Comparison of ENCODE assay signal across 7 cellular contexts in the genomic region with DNA sequence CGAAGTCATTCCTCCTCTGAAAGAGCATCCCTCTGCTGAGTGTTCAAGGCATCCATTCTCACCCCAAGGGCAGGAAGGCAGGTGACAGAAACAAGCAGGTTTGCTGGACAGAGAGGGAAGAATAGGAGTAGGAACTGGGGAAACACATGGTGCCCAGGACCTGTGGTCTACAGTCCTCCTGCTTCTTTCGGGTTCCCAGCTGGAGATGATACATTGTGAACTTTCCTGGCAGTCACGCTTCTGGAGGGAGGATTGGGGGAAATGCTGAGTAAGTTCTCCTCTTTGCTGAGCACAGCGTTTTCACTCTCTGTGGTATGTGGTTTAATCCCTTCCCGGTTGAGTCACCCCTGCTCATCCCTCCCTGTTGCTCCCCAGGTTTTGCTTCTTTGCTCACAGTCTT.
DNase-seq lines count a peak whose midpoint lies in the region; ATAC-seq and TF ChIP-seq lines count a peak whose summit lies in the region.
"Not testable (repeated sequence)": the region's sequence is repeated elsewhere in the genome, so short reads cannot be mapped to it uniquely, and the experiment has no call there.

No MANE protein-coding gene starts in this region.

- TF ChIP-seq CTCF in lung (IDR thresholded peaks at IDR 0.05; ENCODE audit: control extremely low read depth, extremely low read depth), result not testable (repeated sequence)

- H3K9me3 Mint-ChIP-seq in T-helper 2 cell treated with Interferon-gamma antibody and Interleukin-4, amounts not matched to agents 5 μg/mL and 100 μg/mL, for 36 hours, result peaks cover 11% of the 10 kb centered on the region
- not testable (repeated sequence) for H3K9me3 Mint-ChIP-seq in activated CD4-positive, alpha-beta memory T cell treated with anti-CD3 and anti-CD28 coated beads for 36 hours
- peaks cover 14% of the 10 kb centered on the region for H3K9me3 Mint-ChIP-seq in activated T-helper 1 cell treated with anti-CD3 and anti-CD28 coated beads, Interleukin-12 subunit alpha, Interleukin-12 subunit beta, Interleukin-2, Interleukin-4 antibody, amounts not matched to agents 30 ng/mL and 10 ng/mL and 1 ng/mL, durations not matched to agents 14 hours and 24 hours and 36 hours
- H3K9me3 Mint-ChIP-seq in activated naive CD8-positive, alpha-beta T cell treated with anti-CD3 and anti-CD28 coated beads, Interleukin-2, amount 50 U/mL, for 24 hours, result peaks cover 12% of the 10 kb centered on the region
- H3K9me3 Mint-ChIP-seq in stimulated activated naive CD8-positive, alpha-beta T cell treated with anti-CD3 and anti-CD28 coated beads, Interleukin-15, Interleukin-2, amounts not matched to agents 100 ng/mL and 50 ng/mL, for 24 hours, result peaks cover 12% of the 10 kb centered on the region

- not testable (repeated sequence) for H3K4me3 ChIP-seq in lung

- H3K36me3 Mint-ChIP-seq in T-helper 2 cell treated with Interferon-gamma antibody and Interleukin-4, amounts not matched to agents 5 μg/mL and 100 μg/mL, for 36 hours (ENCODE audit: low read depth), result not testable (repeated sequence)
- H3K36me3 Mint-ChIP-seq in activated CD4-positive, alpha-beta memory T cell treated with anti-CD3 and anti-CD28 coated beads for 36 hours, result peaks cover 11% of the 10 kb centered on the region
- H3K36me3 Mint-ChIP-seq in activated T-helper 1 cell treated with anti-CD3 and anti-CD28 coated beads, Interleukin-12 subunit alpha, Interleukin-12 subunit beta, Interleukin-2, Interleukin-4 antibody, amounts not matched to agents 30 ng/mL and 10 ng/mL and 1 ng/mL, durations not matched to agents 14 hours and 24 hours and 36 hours (ENCODE audit: low read depth), result peaks cover 15% of the 10 kb centered on the region
- H3K36me3 Mint-ChIP-seq in activated naive CD8-positive, alpha-beta T cell treated with anti-CD3 and anti-CD28 coated beads, Interleukin-2, amount 50 U/mL, for 24 hours (ENCODE audit: low read depth), result peaks cover 10% of the 10 kb centered on the region
- peaks cover 10% of the 10 kb centered on the region for H3K36me3 Mint-ChIP-seq in stimulated activated naive CD8-positive, alpha-beta T cell treated with anti-CD3 and anti-CD28 coated beads, Interleukin-15, Interleukin-2, amounts not matched to agents 100 ng/mL and 50 ng/mL, for 24 hours (ENCODE audit: low read depth)

- H3K4me1 ChIP-seq in lung (ENCODE audit: control insufficient read depth in 2 of 2, insufficient read depth in 2 of 2, low read length in 2 of 2), result not testable (repeated sequence)

- CTCF ChIA-PET in activated CD4-positive, alpha-beta memory T cell treated with anti-CD3 and anti-CD28 coated beads for 36 hours (lab: Charles Lee), result interaction anchor here (1.4 kb wide), 1 partner anchor 9 kb away, joined by 6 read pairs; no protein-coding TSS in a partner anchor

- POLR2A ChIA-PET in activated CD4-positive, alpha-beta memory T cell treated with anti-CD3 and anti-CD28 coated beads for 36 hours (lab: Charles Lee), result interaction anchor here (1.5 kb wide), 1 partner anchor 9 kb away, joined by 7 read pairs; no protein-coding TSS in a partner anchor

- H3K27me3 Mint-ChIP-seq in T-helper 2 cell treated with Interferon-gamma antibody and Interleukin-4, amounts not matched to agents 5 μg/mL and 100 μg/mL, for 36 hours (ENCODE audit: low read depth); activated CD4-positive, alpha-beta memory T cell treated with anti-CD3 and anti-CD28 coated beads for 36 hours; activated T-helper 1 cell treated with anti-CD3 and anti-CD28 coated beads, Interleukin-12 subunit alpha, Interleukin-12 subunit beta, Interleukin-2, Interleukin-4 antibody, amounts not matched to agents 30 ng/mL and 10 ng/mL and 1 ng/mL, durations not matched to agents 14 hours and 24 hours and 36 hours (ENCODE audit: insufficient read depth); activated naive CD8-positive, alpha-beta T cell treated with anti-CD3 and anti-CD28 coated beads, Interleukin-2, amount 50 U/mL, for 24 hours; stimulated activated naive CD8-positive, alpha-beta T cell treated with anti-CD3 and anti-CD28 coated beads, Interleukin-15, Interleukin-2, amounts not matched to agents 100 ng/mL and 50 ng/mL, for 24 hours: not testable (repeated sequence)

- not testable (repeated sequence) for H3K9me3 ChIP-seq in lung (ENCODE audit: control insufficient read depth in 2 of 2, insufficient read depth in 1 of 2, low read length in 1 of 2)

- ATAC-seq in activated naive CD8-positive, alpha-beta T cell treated with anti-CD3 and anti-CD28 coated beads, Interleukin-2, amount 50 U/mL, for 24 hours, result peak; percentile 55
- peak; percentile 34 for ATAC-seq in lung (ENCODE audit: insufficient read depth, low FRiP score)

- H3K27ac ChIP-seq in lung (ENCODE audit: low read depth in 1 of 2, low read length in 1 of 2), result not testable (repeated sequence)

- not testable (repeated sequence) for H3K27me3 ChIP-seq in lung (ENCODE audit: control insufficient read depth, insufficient read depth)

- not testable (repeated sequence) for H3K36me3 ChIP-seq in lung (ENCODE audit: control insufficient read depth in 2 of 2, insufficient read depth in 2 of 2, low read length in 2 of 2)

- peaks cover 28% of the 10 kb centered on the region for H3K4me1 Mint-ChIP-seq in T-helper 2 cell treated with Interferon-gamma antibody and Interleukin-4, amounts not matched to agents 5 μg/mL and 100 μg/mL, for 36 hours (ENCODE audit: low read depth)
- peaks cover 42% of the 10 kb centered on the region for H3K4me1 Mint-ChIP-seq in activated CD4-positive, alpha-beta memory T cell treated with anti-CD3 and anti-CD28 coated beads for 36 hours (ENCODE audit: low read depth)
- H3K4me1 Mint-ChIP-seq in activated T-helper 1 cell treated with anti-CD3 and anti-CD28 coated beads, Interleukin-12 subunit alpha, Interleukin-12 subunit beta, Interleukin-2, Interleukin-4 antibody, amounts not matched to agents 30 ng/mL and 10 ng/mL and 1 ng/mL, durations not matched to agents 14 hours and 24 hours and 36 hours (ENCODE audit: low read depth), result peaks cover 65% of the 10 kb centered on the region
- peaks cover 48% of the 10 kb centered on the region for H3K4me1 Mint-ChIP-seq in activated naive CD8-positive, alpha-beta T cell treated with anti-CD3 and anti-CD28 coated beads, Interleukin-2, amount 50 U/mL, for 24 hours
- peaks cover 63% of the 10 kb centered on the region for H3K4me1 Mint-ChIP-seq in stimulated activated naive CD8-positive, alpha-beta T cell treated with anti-CD3 and anti-CD28 coated beads, Interleukin-15, Interleukin-2, amounts not matched to agents 100 ng/mL and 50 ng/mL, for 24 hours (ENCODE audit: low read depth)

- H3K27ac Mint-ChIP-seq in T-helper 2 cell treated with Interferon-gamma antibody and Interleukin-4, amounts not matched to agents 5 μg/mL and 100 μg/mL, for 36 hours, result not testable (repeated sequence)
- H3K27ac Mint-ChIP-seq in activated CD4-positive, alpha-beta memory T cell treated with anti-CD3 and anti-CD28 coated beads for 36 hours, result peak overlapping the region; percentile 87
- peak overlapping the region; percentile 84 for H3K27ac Mint-ChIP-seq in activated T-helper 1 cell treated with anti-CD3 and anti-CD28 coated beads, Interleukin-12 subunit alpha, Interleukin-12 subunit beta, Interleukin-2, Interleukin-4 antibody, amounts not matched to agents 30 ng/mL and 10 ng/mL and 1 ng/mL, durations not matched to agents 14 hours and 24 hours and 36 hours
- H3K27ac Mint-ChIP-seq in activated naive CD8-positive, alpha-beta T cell treated with anti-CD3 and anti-CD28 coated beads, Interleukin-2, amount 50 U/mL, for 24 hours, result peak overlapping the region; percentile 80
- H3K27ac Mint-ChIP-seq in stimulated activated naive CD8-positive, alpha-beta T cell treated with anti-CD3 and anti-CD28 coated beads, Interleukin-15, Interleukin-2, amounts not matched to agents 100 ng/mL and 50 ng/mL, for 24 hours, result peak overlapping the region; percentile 32

- H3K4me3 Mint-ChIP-seq in T-helper 2 cell treated with Interferon-gamma antibody and Interleukin-4, amounts not matched to agents 5 μg/mL and 100 μg/mL, for 36 hours; activated CD4-positive, alpha-beta memory T cell treated with anti-CD3 and anti-CD28 coated beads for 36 hours; stimulated activated naive CD8-positive, alpha-beta T cell treated with anti-CD3 and anti-CD28 coated beads, Interleukin-15, Interleukin-2, amounts not matched to agents 100 ng/mL and 50 ng/mL, for 24 hours: not testable (repeated sequence)
- H3K4me3 Mint-ChIP-seq in activated T-helper 1 cell treated with anti-CD3 and anti-CD28 coated beads, Interleukin-12 subunit alpha, Interleukin-12 subunit beta, Interleukin-2, Interleukin-4 antibody, amounts not matched to agents 30 ng/mL and 10 ng/mL and 1 ng/mL, durations not matched to agents 14 hours and 24 hours and 36 hours, result peak overlapping the region; percentile 1
- peak overlapping the region; percentile 15 for H3K4me3 Mint-ChIP-seq in activated naive CD8-positive, alpha-beta T cell treated with anti-CD3 and anti-CD28 coated beads, Interleukin-2, amount 50 U/mL, for 24 hours

- WGBS in lung, 2 donors, result 24 to 47% methylated on average over 5 of the region's 5 CpGs

- DNase-seq in M059J (ENCODE audit: low read depth), result peak; percentile 12
- peak; percentile 56 for DNase-seq in T-helper 2 cell treated with Interferon-gamma antibody and Interleukin-4, amounts not matched to agents 5 μg/mL and 100 μg/mL, for 36 hours (ENCODE audit: low spot score)
- peak; percentile 48 for DNase-seq in activated CD4-positive, alpha-beta memory T cell treated with anti-CD3 and anti-CD28 coated beads for 36 hours
- not testable (repeated sequence) for DNase-seq in activated T-helper 1 cell treated with anti-CD3 and anti-CD28 coated beads, Interleukin-12 subunit alpha, Interleukin-12 subunit beta, Interleukin-2, Interleukin-4 antibody, amounts not matched to agents 30 ng/mL and 10 ng/mL and 1 ng/mL, durations not matched to agents 14 hours and 24 hours and 36 hours (ENCODE audit: low spot score); activated naive CD8-positive, alpha-beta T cell treated with anti-CD3 and anti-CD28 coated beads, Interleukin-2, amount 50 U/mL, for 24 hours; lung (ENCODE audit: low spot score)

- intact Hi-C loops in activated CD4-positive, alpha-beta memory T cell treated with anti-CD3 and anti-CD28 coated beads for 36 hours (cut with micrococcal nuclease), result loop anchor here (1.0 kb wide), 1 partner anchor 9 kb away; no protein-coding TSS in a partner anchor
- intact Hi-C loops in activated T-helper 1 cell treated with anti-CD3 and anti-CD28 coated beads, Interleukin-12 subunit alpha, Interleukin-12 subunit beta, Interleukin-2, Interleukin-4 antibody, amounts not matched to agents 30 ng/mL and 10 ng/mL and 1 ng/mL, durations not matched to agents 14 hours and 24 hours and 36 hours (cut with micrococcal nuclease), result not testable (repeated sequence)
